In the genomic region with DNA sequence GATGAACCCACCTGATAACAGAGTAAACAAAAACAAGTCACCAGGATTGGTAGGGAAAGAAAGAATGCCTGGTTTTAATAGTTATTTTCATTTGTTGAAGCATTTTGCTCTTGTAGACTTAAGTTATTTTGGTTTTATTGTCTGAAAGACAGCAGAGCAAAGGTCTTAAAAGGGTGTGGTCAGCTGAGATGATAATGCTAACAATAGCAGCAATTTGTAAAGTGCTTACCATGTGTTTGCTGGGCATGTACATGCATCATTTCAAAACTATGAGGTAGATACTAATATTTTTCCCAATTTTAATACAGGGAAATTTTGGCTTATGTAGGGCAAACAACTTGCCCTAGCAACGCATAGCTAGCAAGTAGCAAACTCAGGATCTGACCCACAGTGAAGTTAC, we compare ENCODE assay signal across 22 cellular contexts. TPM values are rescaled to one million over a fixed set of nuclear protein-coding genes. Genes with fewer than 3 reads are reported as not detected.
DNase-seq lines count a peak whose midpoint lies in the region; ATAC-seq, FAIRE-seq and TF ChIP-seq lines count a peak whose summit lies in the region.
"Had no signal": no experiment of that assay in that cellular context is flagged by ENCODE, and none has a peak within 500 bp of the region (broad histone marks: within the 10 kb centered on the region; RNA-seq: fewer than 3 reads in every experiment).

No MANE protein-coding gene starts in this region.

- H3K9me3 ChIP-seq in small intestine (ENCODE audit: control insufficient read depth, low read depth) (no peaks in the 10 kb centered on the region), SK-N-SH (no peaks in the 10 kb centered on the region)
- H3K9me3 ChIP-seq: A549, Caco-2 had no signal

- ATAC-seq in left colon, result peak; percentile 86
- ATAC-seq: A549, HCT116 had no signal

- DNase-seq in GM19239 (ENCODE audit: insufficient read length, low spot score) (no peak), fibroblast of pulmonary artery (ENCODE audit: low read depth) (peak; percentile 5), left colon (no peak), small intestine (peak; percentile 30), SK-N-SH (no peak), islet precursor cell (no peak), NCI-H1417 treated with DMSO at 0.1 percent for 48 hours (lab: John Stamatoyannopoulos, UW) (no peak)
- DNase-seq: AML-193; Caco-2; CD4-positive, alpha-beta T cell; DMS79; GDM1; GOT3; H7; HFFc6 had no signal

- no peaks in the 10 kb centered on the region for H4K20me1 ChIP-seq in SK-N-SH (ENCODE audit: insufficient read depth)

- 34 to 81% (median 64%) methylated on average over 1 of the region's 1 CpG for WGBS in small intestine, 3 donors
- WGBS in SK-N-SH (ENCODE audit: low lambda C conversion rate), result 86% methylated on average over 1 of the region's 1 CpG

- TF ChIP-seq CTCF in fibroblast of pulmonary artery (IDR thresholded peaks at IDR 0.05; ENCODE audit: low read length, missing control alignments) (no peak), SK-N-SH (IDR thresholded peaks at IDR 0.05) (no peak)

- no peaks in the 10 kb centered on the region for H3K9me2 ChIP-seq in SK-N-SH

- H2AFZ ChIP-seq in SK-N-SH (ENCODE audit: low read depth), result no peak overlapping the region

- H3K27ac ChIP-seq in small intestine (ENCODE audit: low read depth in 1 of 2, low read length in 1 of 2) (no peak overlapping the region), SK-N-SH (ENCODE audit: low read depth in 2 of 2, low read length in 1 of 2) (no peak overlapping the region)
- H3K27ac ChIP-seq: A549, C4-2B, HL-60 had no signal

- H3K4me2 ChIP-seq in SK-N-SH, result no peak overlapping the region
- H3K4me2 ChIP-seq: A549 had no signal

- no peaks in the 10 kb centered on the region for H3K27me3 ChIP-seq in small intestine (ENCODE audit: control insufficient read depth in 2 of 2, insufficient read depth in 2 of 2, low read length in 2 of 2)
- H3K27me3 ChIP-seq in SK-N-SH (ENCODE audit: insufficient read depth), result no peaks in the 10 kb centered on the region

- H3K36me3 ChIP-seq in small intestine (ENCODE audit: control insufficient read depth in 2 of 2, insufficient read depth in 2 of 2, low read length in 2 of 2) (no peaks in the 10 kb centered on the region), SK-N-SH (replicated peaks in 1 of 2; ENCODE audit: control insufficient read depth in 1 of 2, insufficient read depth in 2 of 2, low read length in 1 of 2) (no peaks in the 10 kb centered on the region)

- POLR2A ChIA-PET in SK-N-SH (lab: Yijun Ruan, JAX), result no interaction called here

- no peak for TF ChIP-seq EP300 in SK-N-SH (IDR thresholded peaks at IDR 0.05; ENCODE audit: borderline replicate concordance in 1 of 2, low read depth in 1 of 2, low read length in 1 of 2)

- H3K4me1 ChIP-seq in small intestine (ENCODE audit: control insufficient read depth in 2 of 2, insufficient read depth in 1 of 2, low read depth in 1 of 2, low read length in 1 of 2), result no peaks in the 10 kb centered on the region
- no peaks in the 10 kb centered on the region; a peak in 1 of 4 replicates for H3K4me1 ChIP-seq in SK-N-SH (ENCODE audit: control insufficient read depth in 1 of 2, insufficient read depth in 2 of 2, low read depth in 1 of 2, low read length in 1 of 2)

- CTCF ChIA-PET in SK-N-SH (lab: Yijun Ruan, JAX), result interaction anchor here (1.0 to 3.0 kb wide), 2 partner anchors 9 to 110 kb away, joined by 5 to 12 read pairs; no protein-coding TSS in a partner anchor

- no peaks in the 10 kb centered on the region for H3F3A ChIP-seq in SK-N-SH (replicated peaks; ENCODE audit: insufficient read depth)

- TF ChIP-seq RAD21 in SK-N-SH (IDR thresholded peaks at IDR 0.05; ENCODE audit: low read length), result no peak

- peak; percentile 23 for FAIRE-seq in GM19239 (lab: Jason Lieb, UNC)
- FAIRE-seq in small intestine (lab: Jason Lieb, UNC), result no peak
- FAIRE-seq: A549, D721Med had no signal

- intact Hi-C loops in left colon (cut with DNase I, micrococcal nuclease), result no loop called here

- H3K4me3 ChIP-seq in fibroblast of pulmonary artery (replicated peaks; ENCODE audit: low read depth, low read length) (no peak overlapping the region), small intestine (ENCODE audit: low read depth in 1 of 2, low read length in 2 of 2) (no peak overlapping the region), SK-N-SH (ENCODE audit: low read depth in 2 of 2, low read length in 1 of 2) (no peak overlapping the region)
- H3K4me3 ChIP-seq: A549 had no signal

- H3K79me2 ChIP-seq in SK-N-SH (ENCODE audit: insufficient read depth), result no peaks in the 10 kb centered on the region

- no peak overlapping the region for H3K9ac ChIP-seq in SK-N-SH

TF ChIP-seq in SK-N-SH, 30 proteins besides CTCF, POLR2A, EP300 and RAD21:
- TF ChIP-seq CHD2 (IDR thresholded peaks at IDR 0.05; ENCODE audit: low read length, partially characterized antibody), result no peak
- no peak for TF ChIP-seq SMC3 (IDR thresholded peaks at IDR 0.05; ENCODE audit: low read depth, low read length)
- no peak for TF ChIP-seq EZH2phosphoT487 (IDR thresholded peaks at IDR 0.05; ENCODE audit: borderline replicate concordance, low read depth)
- TF ChIP-seq, protein P1, sequence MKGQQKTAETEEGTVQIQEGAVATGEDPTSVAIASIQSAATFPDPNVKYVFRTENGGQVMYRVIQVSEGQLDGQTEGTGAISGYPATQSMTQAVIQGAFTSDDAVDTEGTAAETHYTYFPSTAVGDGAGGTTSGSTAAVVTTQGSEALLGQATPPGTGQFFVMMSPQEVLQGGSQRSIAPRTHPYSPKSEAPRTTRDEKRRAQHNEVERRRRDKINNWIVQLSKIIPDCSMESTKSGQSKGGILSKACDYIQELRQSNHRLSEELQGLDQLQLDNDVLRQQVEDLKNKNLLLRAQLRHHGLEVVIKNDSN (IDR thresholded peaks at IDR 0.05; ENCODE audit: borderline replicate concordance, low read depth), result no peak
TF ChIP-seq in SK-N-SH: peak in this region for 0.

RNA-seq across cellular contexts. Expression of a gene that starts 46.8 kb away (rescaled TPM):
- total RNA-seq in left colon, result under 1 TPM; 0.20 to 0.27 TPM
- polyA plus RNA-seq in small intestine, result 1 to 10 TPM in 1 of 3 donors, not detected in 2; 2.3 TPM
- 2.5 and 2.6 TPM in 2 replicates for polyA plus RNA-seq in SK-N-SH (2012; rRNA removed)
- polyA plus RNA-seq in SK-N-SH (2012; cell fraction: cytosol; rRNA removed), result 2.3 and 3.3 TPM in 2 replicates
- 1.9 and 2.7 TPM in 2 replicates for polyA plus RNA-seq in SK-N-SH (2012; cell fraction: nucleus; rRNA removed)
- total RNA-seq: CD4-positive, alpha-beta T cell; HFFc6 had no signal
- polyA plus RNA-seq: BJ had no signal

RNA-seq across cellular contexts. Expression of a gene that starts 53.7 kb away (rescaled TPM):
- not detected for total RNA-seq in left colon
- polyA plus RNA-seq in small intestine (not detected), SK-N-SH (2012; rRNA removed) (not detected in 2 replicates)
- polyA plus RNA-seq in SK-N-SH (2012; cell fraction: cytosol; rRNA removed), result 0.01 and 0.03 TPM in 2 replicates
- 0.20 and 0.48 TPM in 2 replicates for polyA plus RNA-seq in SK-N-SH (2012; cell fraction: nucleus; rRNA removed)
- total RNA-seq: Caco-2; CD4-positive, alpha-beta T cell; HFFc6; HT1080 had no signal
- polyA plus RNA-seq: BJ had no signal

Comparison
In these comparisons a context has a peak if more than half of its experiments do, and no peak if none do; other contexts are left out.
1. DNase-seq: peak in fibroblast of pulmonary artery (single experiment) and small intestine (single experiment); none in GM19239 (single experiment), left colon (0 of 2), SK-N-SH (single experiment), islet precursor cell (single experiment) and NCI-H1417 treated with DMSO at 0.1 percent for 48 hours (single experiment).